ENCODE assay signal across 9 cellular contexts in the genomic region with DNA sequence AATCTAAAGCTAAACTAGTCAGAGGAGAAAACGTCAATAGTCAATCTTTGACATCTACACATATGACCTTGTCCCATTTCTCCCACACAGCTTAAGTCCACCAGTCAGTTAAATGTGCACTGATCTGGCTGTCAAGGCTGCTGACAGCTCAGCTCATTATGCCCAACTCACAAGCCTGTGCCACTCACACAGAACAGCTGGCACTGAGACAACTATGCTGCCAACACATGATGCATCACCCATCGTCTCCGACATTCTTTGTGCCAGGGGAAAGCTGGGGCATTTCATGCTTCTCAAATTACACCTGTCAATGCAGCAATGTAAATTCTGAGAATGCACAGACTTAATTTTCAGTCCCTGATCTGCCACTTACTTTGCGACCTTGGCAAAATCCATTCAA. TPM values are rescaled to one million over a fixed set of nuclear protein-coding genes. Genes with fewer than 3 reads are reported as not detected.
DNase-seq lines count a peak whose midpoint lies in the region; ATAC-seq, FAIRE-seq and TF ChIP-seq lines count a peak whose summit lies in the region.
"Had no signal": no experiment of that assay in that cellular context is flagged by ENCODE, and none has a peak within 500 bp of the region (broad histone marks: within the 10 kb centered on the region; RNA-seq: fewer than 3 reads in every experiment).

No MANE protein-coding gene starts in this region.

- no peaks in the 10 kb centered on the region for H3K79me2 ChIP-seq in endothelial cell of umbilical vein (ENCODE audit: control insufficient read depth, insufficient read depth, low read length)

- no peaks in the 10 kb centered on the region for H3K27me3 ChIP-seq in endothelial cell of umbilical vein (ENCODE audit: control insufficient read depth in 2 of 2, insufficient read depth in 2 of 2, low read length in 2 of 2)
- no peaks in the 10 kb centered on the region for H3K27me3 ChIP-seq in tibial nerve

- H3K36me3 Mint-ChIP-seq in nephron progenitor cell (ENCODE audit: low read depth) = peaks cover 70% of the 10 kb centered on the region

- no peaks in the 10 kb centered on the region for H3K9me3 ChIP-seq in endothelial cell of umbilical vein (replicated peaks; ENCODE audit: control insufficient read depth, insufficient read depth, low read length)
- no peaks in the 10 kb centered on the region for H3K9me3 ChIP-seq in tibial nerve

- no peak for TF ChIP-seq EP300 in tibial nerve (IDR thresholded peaks at IDR 0.05)

- dilution Hi-C loops in endothelial cell of umbilical vein (cut with MboI; ENCODE audit: extremely low pct_ligation_motif_present, low sequenced_read_pairs) = no loop called here

- no peaks in the 10 kb centered on the region for H4K20me1 ChIP-seq in endothelial cell of umbilical vein (replicated peaks; ENCODE audit: control insufficient read depth, extremely low read depth, insufficient read depth, low read length)

- peak; percentile 80 for DNase-seq in Daoy (ENCODE audit: low read depth)
- peak; percentile 5 for DNase-seq in NCI-H2196 (lab: John Stamatoyannopoulos, UW; ENCODE audit: unreplicated experiment)
- DNase-seq in endothelial cell of umbilical vein (ENCODE audit: low read depth, low spot score) = peak; percentile 37
- DNase-seq in nephron progenitor cell = no peak
- DNase-seq in GM20000 (ENCODE audit: low spot score) = no peak
- no peak for DNase-seq in tibial nerve (ENCODE audit: low spot score in 2 of 2)
- DNase-seq in activated T-cell treated with anti-CD3 and anti-CD28 coated beads, Interleukin-2, amount 50 U/mL, for 48 hours = no peak
- DNase-seq: activated T-cell treated with anti-CD3 and anti-CD28 coated beads for 4 hours had no signal

- H3K4me2 ChIP-seq in endothelial cell of umbilical vein (ENCODE audit: insufficient read depth, low read length) = peak overlapping the region; percentile 33

- TF ChIP-seq POLR2A in endothelial cell of umbilical vein (IDR thresholded peaks at IDR 0.05; ENCODE audit: low read depth, low read length) (no peak), tibial nerve (IDR thresholded peaks at IDR 0.05) (no peak)

- H2AFZ ChIP-seq in endothelial cell of umbilical vein (ENCODE audit: low read depth, low read length) = no peak overlapping the region

- H3K4me3 Mint-ChIP-seq in nephron progenitor cell = no peak overlapping the region

- H3K36me3 ChIP-seq in endothelial cell of umbilical vein (ENCODE audit: control insufficient read depth in 2 of 2, extremely low read depth in 1 of 2, insufficient read depth in 2 of 2, low read length in 2 of 2) (peaks cover 2 to 24% of the 10 kb centered on the region in 2 experiments), tibial nerve (peaks cover 0 to 79% (median 2%) of the 10 kb centered on the region in 3 donors)

- no TSS peak for BruUV-seq in endothelial cell of umbilical vein (replicated peaks; lab: Mats Ljungman, UMichigan)

- no peak for ATAC-seq in GM21390 (IDR thresholded peaks at IDR 0.05; ENCODE audit: unreplicated experiment)

- H3K9ac ChIP-seq in endothelial cell of umbilical vein (replicated peaks; ENCODE audit: extremely low read depth, insufficient read depth, low read length) = no peak overlapping the region

- no peak for FAIRE-seq in endothelial cell of umbilical vein (lab: Jason Lieb, UNC)

- H3K27me3 Mint-ChIP-seq in nephron progenitor cell (ENCODE audit: low read depth, poor library complexity) = no peaks in the 10 kb centered on the region

- H3K4me1 ChIP-seq in endothelial cell of umbilical vein (ENCODE audit: control insufficient read depth, extremely low read depth, insufficient read depth, low read length) (peaks cover 22% of the 10 kb centered on the region), tibial nerve (peaks cover 0 to 12% (median 3%) of the 10 kb centered on the region in 4 donors)

- H3K4me1 Mint-ChIP-seq in nephron progenitor cell = peaks cover 11% of the 10 kb centered on the region

- H3K4me3 ChIP-seq in endothelial cell of umbilical vein (replicated peaks in 1 of 3; ENCODE audit: insufficient read depth in 1 of 3, low read depth in 1 of 3, low read length in 3 of 3) (no peak overlapping the region), tibial nerve (no peak overlapping the region)

- WGBS in tibial nerve, 2 donors = 47 to 55% methylated on average over 4 of the region's 4 CpGs

- intact Hi-C loops in endothelial cell of umbilical vein (cut with micrococcal nuclease) = no loop called here

- H3K9me3 Mint-ChIP-seq in nephron progenitor cell = no peaks in the 10 kb centered on the region

- POLR2A ChIA-PET in endothelial cell of umbilical vein (lab: Charles Lee) = no interaction called here

- peak overlapping the region; percentile 37 for H3K27ac Mint-ChIP-seq in nephron progenitor cell

- H3K27ac ChIP-seq in endothelial cell of umbilical vein (ENCODE audit: insufficient read depth, low read depth, low read length) = no peak overlapping the region
- no peak overlapping the region for H3K27ac ChIP-seq in tibial nerve

- CTCF ChIA-PET in endothelial cell of umbilical vein (lab: Charles Lee) = interaction anchor here (0.6 to 1.3 kb wide), 5 partner anchors 11 to 62 kb away, joined by 3 to 6 read pairs (median 3); no protein-coding TSS in a partner anchor

- no peaks in the 10 kb centered on the region for H3K9me1 ChIP-seq in endothelial cell of umbilical vein (replicated peaks; ENCODE audit: control insufficient read depth, extremely low read depth, insufficient read depth, low read length)

- no peak for TF ChIP-seq CTCF in endothelial cell of umbilical vein (IDR thresholded peaks at IDR 0.05; ENCODE audit: extremely low read depth in 1 of 2, insufficient read depth in 1 of 2, low read depth in 1 of 2, low read length in 2 of 2)
- TF ChIP-seq CTCF in nephron progenitor cell (IDR thresholded peaks at IDR 0.05) = no peak
- TF ChIP-seq CTCF in GM20000 (IDR thresholded peaks at IDR 0.05; ENCODE audit: extremely low read depth, missing control alignments) = no peak
- TF ChIP-seq CTCF in tibial nerve (IDR thresholded peaks at IDR 0.05) = no peak

TF ChIP-seq in endothelial cell of umbilical vein, 7 proteins besides CTCF, POLR2A, EP300 and RAD21:
- TF ChIP-seq MYC (IDR thresholded peaks at IDR 0.05; ENCODE audit: low read depth, low read length) (no peak), EZH2 (IDR thresholded peaks at IDR 0.05; ENCODE audit: borderline replicate concordance, low read depth, low read length, severe bottlenecking) (no peak), JUN (IDR thresholded peaks at IDR 0.05; ENCODE audit: borderline replicate concordance, insufficient read depth, insufficient read length, low read depth) (no peak)

RNA-seq across cellular contexts. Expression of a gene that starts 25.3 kb away (rescaled TPM):
- total RNA-seq in Daoy (2014; rRNA removed; shearing (Covaris generic)) = 52.9 and 60.9 TPM in 2 replicates
- total RNA-seq in endothelial cell of umbilical vein (129 and 142 TPM in 2 replicates), tibial nerve (10 to 100 TPM; 72.2 to 88.4 (median 81.4) TPM)
- polyA plus RNA-seq in endothelial cell of umbilical vein = 92.8 and 107 TPM in 2 replicates
- polyA plus RNA-seq in endothelial cell of umbilical vein (2011; cell fraction: cytosol; rRNA removed) = 79.2 and 81.1 TPM in 2 replicates
- polyA plus RNA-seq in endothelial cell of umbilical vein (2011; cell fraction: nucleus; rRNA removed) = 56.6 and 67.1 TPM in 2 replicates
- polyA plus RNA-seq in endothelial cell of umbilical vein (2012) = 131 and 155 TPM in 2 replicates
- 380 and 387 TPM in 2 replicates for polyA minus RNA-seq in endothelial cell of umbilical vein
- polyA minus RNA-seq in endothelial cell of umbilical vein (2011; cell fraction: cytosol; rRNA and poly(A)+ RNA removed) = 71.4 TPM
- polyA minus RNA-seq in endothelial cell of umbilical vein (2011; cell fraction: nucleus; rRNA and poly(A)+ RNA removed) = 61.7 and 108 TPM in 2 replicates

Comparison
In these comparisons a context has a peak if more than half of its experiments do, and no peak if none do; other contexts are left out.
1. DNase-seq: peak in Daoy (single experiment), NCI-H2196 (single experiment) and endothelial cell of umbilical vein (single experiment); none in nephron progenitor cell (single experiment), GM20000 (single experiment), tibial nerve (0 of 2) and activated T-cell treated with anti-CD3 and anti-CD28 coated beads, Interleukin-2, amount 50 U/mL, for 48 hours (0 of 2).